Comparison of ENCODE assay signal across 33 cellular contexts in the genomic region with DNA sequence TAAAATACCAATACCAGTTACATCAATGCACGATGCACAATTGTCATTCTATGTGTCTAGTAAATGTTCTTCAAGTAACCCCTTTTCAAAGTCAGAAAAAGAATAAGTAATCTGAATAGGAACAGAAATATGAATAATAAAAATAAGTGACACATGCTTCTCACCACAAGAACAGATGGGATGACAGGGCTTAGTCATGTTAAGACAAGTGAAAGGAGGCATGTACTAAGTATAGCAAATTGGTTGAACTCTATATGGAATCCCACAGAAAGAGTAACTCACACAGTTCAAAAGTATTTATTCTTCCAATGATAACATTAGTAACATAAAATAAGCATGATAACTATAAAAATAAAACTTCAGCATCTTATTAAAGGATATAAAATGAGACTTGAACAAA.
A peak's percentile ranks its signal among the peaks of the same experiment; 100 is the strongest.
DNase-seq lines count a peak whose midpoint lies in the region; ATAC-seq and TF ChIP-seq lines count a peak whose summit lies in the region.
"Had no signal": no experiment of that assay in that cellular context is flagged by ENCODE, and none has a peak within 500 bp of the region (broad histone marks: within the 10 kb centered on the region; RNA-seq: fewer than 3 reads in every experiment).

No MANE protein-coding gene starts in this region.

- CTCF ChIA-PET in MCF 10A (lab: Yijun Ruan, JAX), result interaction anchor here (1.4 to 1.9 kb wide), 2 partner anchors 58 to 271 kb away, joined by 3 to 6 read pairs; no protein-coding TSS in a partner anchor
- CTCF ChIA-PET in activated CD4-positive, alpha-beta memory T cell treated with anti-CD3 and anti-CD28 coated beads, Interleukin-2, amount 10 ng/mL, durations not matched to agents 7 days and 5 days (lab: Charles Lee), result no interaction called here

- no TSS peak for BruUV-seq in MCF 10A (replicated peaks; lab: Mats Ljungman, UMichigan)

- DNase-seq in MCF 10A (ENCODE audit: unreplicated experiment), result peak; percentile 35
- no peak for DNase-seq in breast epithelium (ENCODE audit: low spot score in 2 of 2)
- DNase-seq in NCI-H446 treated with DMSO at 0.1 percent for 48 hours (lab: John Stamatoyannopoulos, UW), result peak; percentile 22
- peak; percentile 50 for DNase-seq in epithelial cell of esophagus (ENCODE audit: low read depth)
- no peak for DNase-seq in activated CD4-positive, alpha-beta memory T cell treated with anti-CD3 and anti-CD28 coated beads, Interleukin-2, amount 10 ng/mL, durations not matched to agents 7 days and 5 days
- DNase-seq in mesothelial cell of epicardium (ENCODE audit: low spot score in 2 of 2, unreplicated experiment in 2 of 2), result no peak
- DNase-seq: 8988T; activated CD4-positive, alpha-beta T cell treated with anti-CD3 and anti-CD28 coated beads, Interleukin-2, amount 50 U/mL, for 48 hours; activated CD4-positive, CD25-positive, alpha-beta regulatory T cell treated with anti-CD3 and anti-CD28 coated beads, Interleukin-2, amount 50 U/mL, for 72 hours; activated naive CD4-positive, alpha-beta T cell; activated naive CD8-positive, alpha-beta T cell treated with anti-CD3 and anti-CD28 coated beads, Interleukin-2, amount 50 U/mL, for 24 hours; Caco-2; gastrocnemius medialis; GF-D8; IMR-90; lower lobe of right lung; NCI-H1092; NCI-H187 treated with DMSO at 0.1 percent for 48 hours; NCI-H526; nephron progenitor cell; pancreas; retina; SIG-M5; small intestine; stimulated activated naive B cell treated with anti-CD40 and anti-IgM and Interleukin-4, amounts not matched to agents 10 μg/mL and 1 μg/mL and 100 μg/mL, for 72 hours; substantia nigra; trophoblast cell had no signal

- H3K4me1 Mint-ChIP-seq in MCF 10A (ENCODE audit: insufficient read depth, unreplicated experiment), result no peaks in the 10 kb centered on the region
- no peaks in the 10 kb centered on the region for H3K4me1 Mint-ChIP-seq in activated CD4-positive, alpha-beta memory T cell treated with anti-CD3 and anti-CD28 coated beads, Interleukin-2, amount 10 ng/mL, durations not matched to agents 7 days and 5 days
- peaks cover 4% of the 10 kb centered on the region for H3K4me1 Mint-ChIP-seq in mesothelial cell of epicardium
- H3K4me1 Mint-ChIP-seq: activated naive CD8-positive, alpha-beta T cell treated with anti-CD3 and anti-CD28 coated beads, Interleukin-2, amount 50 U/mL, for 24 hours; CD14-positive monocyte; central memory CD8-positive, alpha-beta T cell; nephron progenitor cell; stimulated activated naive B cell treated with anti-CD40 and anti-IgM and Interleukin-4, amounts not matched to agents 10 μg/mL and 1 μg/mL and 100 μg/mL, for 72 hours had no signal

- no peaks in the 10 kb centered on the region for H3K36me3 ChIP-seq in breast epithelium
- H3K36me3 ChIP-seq: gastrocnemius medialis, lower lobe of right lung, pancreas had no signal

- no peak for ATAC-seq in GM18498 (IDR thresholded peaks at IDR 0.05; ENCODE audit: unreplicated experiment)
- ATAC-seq in SK-N-SH treated with all-trans-retinoic acid at 6 μM for 48 hours, result no peak
- ATAC-seq: activated naive CD8-positive, alpha-beta T cell treated with anti-CD3 and anti-CD28 coated beads, Interleukin-2, amount 50 U/mL, for 24 hours; gastrocnemius medialis; lower lobe of right lung; pancreas; stimulated activated naive B cell treated with anti-CD40 and anti-IgM and Interleukin-4, amounts not matched to agents 10 μg/mL and 1 μg/mL and 100 μg/mL, for 72 hours had no signal

- no peak overlapping the region for H3K4me3 Mint-ChIP-seq in MCF 10A (ENCODE audit: unreplicated experiment)
- no peak overlapping the region for H3K4me3 Mint-ChIP-seq in activated CD4-positive, alpha-beta memory T cell treated with anti-CD3 and anti-CD28 coated beads, Interleukin-2, amount 10 ng/mL, durations not matched to agents 7 days and 5 days
- H3K4me3 Mint-ChIP-seq in mesothelial cell of epicardium, result no peak overlapping the region
- H3K4me3 Mint-ChIP-seq: activated naive CD8-positive, alpha-beta T cell treated with anti-CD3 and anti-CD28 coated beads, Interleukin-2, amount 50 U/mL, for 24 hours; CD14-positive monocyte; central memory CD8-positive, alpha-beta T cell; nephron progenitor cell; stimulated activated naive B cell treated with anti-CD40 and anti-IgM and Interleukin-4, amounts not matched to agents 10 μg/mL and 1 μg/mL and 100 μg/mL, for 72 hours; T-helper 2 cell treated with Interferon-gamma antibody and Interleukin-4, amounts not matched to agents 5 μg/mL and 100 μg/mL, for 36 hours had no signal

- no peaks in the 10 kb centered on the region for H3K27me3 ChIP-seq in breast epithelium
- H3K27me3 ChIP-seq: gastrocnemius medialis, hepatocyte, pancreas had no signal

- no peak for TF ChIP-seq CTCF in MCF 10A (IDR thresholded peaks at IDR 0.05; ENCODE audit: unreplicated experiment)
- no peak for TF ChIP-seq CTCF in breast epithelium (IDR thresholded peaks at IDR 0.05)
- no peak for TF ChIP-seq CTCF in epithelial cell of esophagus (IDR thresholded peaks at IDR 0.05; ENCODE audit: insufficient read depth, low read depth, low read length, missing control alignments)
- TF ChIP-seq CTCF in mesothelial cell of epicardium (IDR thresholded peaks at IDR 0.05; ENCODE audit: unreplicated experiment), result no peak

- H3K4me3 ChIP-seq in breast epithelium (no peak overlapping the region), epithelial cell of esophagus (ENCODE audit: low read length) (no peak overlapping the region)
- H3K4me3 ChIP-seq: gastrocnemius medialis, hepatocyte, lower lobe of right lung, pancreas had no signal

- intact Hi-C loops in MCF 10A (cut with micrococcal nuclease) (no loop called here), breast epithelium (cut with DNase I; ENCODE audit: low total_unique reads) (no loop called here)

- H3K27ac ChIP-seq in breast epithelium, result no peak overlapping the region
- H3K27ac ChIP-seq: gastrocnemius medialis, hepatocyte, lower lobe of right lung, pancreas had no signal

- POLR2A ChIA-PET in MCF 10A (lab: Yijun Ruan, JAX), result no interaction called here
- POLR2A ChIA-PET in activated CD4-positive, alpha-beta memory T cell treated with anti-CD3 and anti-CD28 coated beads, Interleukin-2, amount 10 ng/mL, durations not matched to agents 7 days and 5 days (lab: Charles Lee), result no interaction called here

- no peak overlapping the region for H3K27ac Mint-ChIP-seq in MCF 10A (ENCODE audit: low read depth, unreplicated experiment)
- H3K27ac Mint-ChIP-seq in activated CD4-positive, alpha-beta memory T cell treated with anti-CD3 and anti-CD28 coated beads, Interleukin-2, amount 10 ng/mL, durations not matched to agents 7 days and 5 days, result no peak overlapping the region
- H3K27ac Mint-ChIP-seq in mesothelial cell of epicardium, result no peak overlapping the region
- H3K27ac Mint-ChIP-seq: activated naive CD8-positive, alpha-beta T cell treated with anti-CD3 and anti-CD28 coated beads, Interleukin-2, amount 50 U/mL, for 24 hours; CD14-positive monocyte; nephron progenitor cell; stimulated activated naive B cell treated with anti-CD40 and anti-IgM and Interleukin-4, amounts not matched to agents 10 μg/mL and 1 μg/mL and 100 μg/mL, for 72 hours; T-helper 2 cell treated with Interferon-gamma antibody and Interleukin-4, amounts not matched to agents 5 μg/mL and 100 μg/mL, for 36 hours had no signal

- H3K36me3 Mint-ChIP-seq in MCF 10A (ENCODE audit: insufficient read depth, unreplicated experiment) (no peaks in the 10 kb centered on the region), mesothelial cell of epicardium (peaks cover 2% of the 10 kb centered on the region)
- H3K36me3 Mint-ChIP-seq in activated CD4-positive, alpha-beta memory T cell treated with anti-CD3 and anti-CD28 coated beads, Interleukin-2, amount 10 ng/mL, durations not matched to agents 7 days and 5 days (ENCODE audit: low read depth), result no peaks in the 10 kb centered on the region
- H3K36me3 Mint-ChIP-seq: CD14-positive monocyte; stimulated activated naive B cell treated with anti-CD40 and anti-IgM and Interleukin-4, amounts not matched to agents 10 μg/mL and 1 μg/mL and 100 μg/mL, for 72 hours had no signal

- no peak for TF ChIP-seq POLR2A in breast epithelium (IDR thresholded peaks at IDR 0.05)

- no peaks in the 10 kb centered on the region for H3K9me3 Mint-ChIP-seq in MCF 10A (ENCODE audit: unreplicated experiment)
- peaks cover 5% of the 10 kb centered on the region for H3K9me3 Mint-ChIP-seq in activated CD4-positive, alpha-beta memory T cell treated with anti-CD3 and anti-CD28 coated beads, Interleukin-2, amount 10 ng/mL, durations not matched to agents 7 days and 5 days
- H3K9me3 Mint-ChIP-seq in mesothelial cell of epicardium, result peaks cover 13% of the 10 kb centered on the region
- H3K9me3 Mint-ChIP-seq: activated naive CD8-positive, alpha-beta T cell treated with anti-CD3 and anti-CD28 coated beads, Interleukin-2, amount 50 U/mL, for 24 hours; T-helper 2 cell treated with Interferon-gamma antibody and Interleukin-4, amounts not matched to agents 5 μg/mL and 100 μg/mL, for 36 hours had no signal

- H3K27me3 Mint-ChIP-seq in MCF 10A (ENCODE audit: insufficient read depth, unreplicated experiment), result peaks cover 14% of the 10 kb centered on the region
- H3K27me3 Mint-ChIP-seq in activated CD4-positive, alpha-beta memory T cell treated with anti-CD3 and anti-CD28 coated beads, Interleukin-2, amount 10 ng/mL, durations not matched to agents 7 days and 5 days, result no peaks in the 10 kb centered on the region
- no peaks in the 10 kb centered on the region for H3K27me3 Mint-ChIP-seq in mesothelial cell of epicardium (ENCODE audit: low read depth)
- H3K27me3 Mint-ChIP-seq: activated naive CD8-positive, alpha-beta T cell treated with anti-CD3 and anti-CD28 coated beads, Interleukin-2, amount 50 U/mL, for 24 hours; central memory CD8-positive, alpha-beta T cell; stimulated activated naive B cell treated with anti-CD40 and anti-IgM and Interleukin-4, amounts not matched to agents 10 μg/mL and 1 μg/mL and 100 μg/mL, for 72 hours had no signal

- no peaks in the 10 kb centered on the region for H3K9me3 ChIP-seq in breast epithelium
- H3K9me3 ChIP-seq: Caco-2, gastrocnemius medialis, lower lobe of right lung, pancreas had no signal

- H3K4me1 ChIP-seq in breast epithelium, result no peaks in the 10 kb centered on the region
- H3K4me1 ChIP-seq: Caco-2, gastrocnemius medialis, lower lobe of right lung, pancreas had no signal

TF ChIP-seq in SK-N-SH treated with all-trans-retinoic acid at 6 μM for 48 hours, 23 proteins besides CTCF, POLR2A, EP300 and RAD21 (continues in another document):
- TF ChIP-seq ARNTL (CRISPR knock-in tag; IDR thresholded peaks at IDR 0.05; ENCODE audit: borderline replicate concordance, low read depth) (no peak), BACH2 (CRISPR knock-in tag; IDR thresholded peaks at IDR 0.05; ENCODE audit: borderline replicate concordance) (no peak), ESRRG (CRISPR knock-in tag; IDR thresholded peaks at IDR 0.05) (no peak), OSR1 (CRISPR knock-in tag; IDR thresholded peaks at IDR 0.05) (no peak), ZFP3 (CRISPR knock-in tag; IDR thresholded peaks at IDR 0.05) (no peak), RARB (CRISPR knock-in tag; IDR thresholded peaks at IDR 0.05) (no peak), TOX (CRISPR knock-in tag; IDR thresholded peaks at IDR 0.05; ENCODE audit: borderline replicate concordance) (no peak), ZNF565 (CRISPR knock-in tag; conservative IDR thresholded peaks at IDR 0.05; ENCODE audit: low read depth) (no peak), TCF4 (CRISPR knock-in tag; IDR thresholded peaks at IDR 0.05; ENCODE audit: borderline replicate concordance) (no peak)

Comparison
In these comparisons a context has a peak if more than half of its experiments do, and no peak if none do; other contexts are left out.
1. DNase-seq: peak in MCF 10A (single experiment), NCI-H446 treated with DMSO at 0.1 percent for 48 hours (single experiment) and epithelial cell of esophagus (single experiment); none in breast epithelium (0 of 2), activated CD4-positive, alpha-beta memory T cell treated with anti-CD3 and anti-CD28 coated beads, Interleukin-2, amount 10 ng/mL, durations not matched to agents 7 days and 5 days (single experiment) and mesothelial cell of epicardium (0 of 2).